8 cellular contexts compared by ENCODE assay signal in the genomic region with DNA sequence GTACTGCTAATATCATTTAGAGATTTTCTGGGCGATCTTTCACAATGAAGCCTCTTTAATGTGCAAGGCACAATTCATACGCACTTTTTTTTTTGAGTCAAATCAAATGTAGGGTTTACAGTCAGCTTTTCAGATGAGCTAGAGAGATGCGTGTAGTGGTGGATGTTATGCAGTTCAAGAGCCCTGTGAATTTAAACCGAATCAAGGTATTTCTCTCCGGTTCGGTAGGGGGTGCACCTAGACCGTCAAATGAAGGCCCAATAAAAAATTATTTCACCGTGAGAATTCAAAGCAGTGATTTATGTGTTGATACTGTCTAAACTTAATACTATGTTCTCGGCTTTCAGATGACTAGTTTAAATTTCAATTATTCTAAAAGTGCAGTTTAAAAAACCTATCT.
A peak's percentile ranks its signal among the peaks of the same experiment; 100 is the strongest.
DNase-seq lines count a peak whose midpoint lies in the region; ATAC-seq and TF ChIP-seq lines count a peak whose summit lies in the region.

No MANE protein-coding gene starts in this region.

- no peak for TF ChIP-seq POLR2A in erythroblast (IDR thresholded peaks at IDR 0.05; ENCODE audit: low read length)

- H3K4me1 Mint-ChIP-seq in stimulated activated naive B cell treated with anti-CD40 and anti-IgM and Interleukin-4, amounts not matched to agents 10 μg/mL and 1 μg/mL and 100 μg/mL, for 72 hours: peaks cover 9 to 15% of the 10 kb centered on the region in 2 donors

- no peaks in the 10 kb centered on the region for H3K9me3 Mint-ChIP-seq in stimulated activated naive B cell treated with anti-CD40 and anti-IgM and Interleukin-4, amounts not matched to agents 10 μg/mL and 1 μg/mL and 100 μg/mL, for 72 hours

- H3K27me3 Mint-ChIP-seq in stimulated activated naive B cell treated with anti-CD40 and anti-IgM and Interleukin-4, amounts not matched to agents 10 μg/mL and 1 μg/mL and 100 μg/mL, for 72 hours: peaks cover 61 to 66% of the 10 kb centered on the region in 2 donors

- H3K27ac Mint-ChIP-seq in stimulated activated naive B cell treated with anti-CD40 and anti-IgM and Interleukin-4, amounts not matched to agents 10 μg/mL and 1 μg/mL and 100 μg/mL, for 72 hours: no peak overlapping the region

- no peaks in the 10 kb centered on the region for H3K36me3 Mint-ChIP-seq in stimulated activated naive B cell treated with anti-CD40 and anti-IgM and Interleukin-4, amounts not matched to agents 10 μg/mL and 1 μg/mL and 100 μg/mL, for 72 hours

- ATAC-seq in stimulated activated naive B cell treated with anti-CD40 and anti-IgM and Interleukin-4, amounts not matched to agents 10 μg/mL and 1 μg/mL and 100 μg/mL, for 72 hours (replicated peaks): peak; percentile 53 to 59
- no peak for ATAC-seq in HG02981 (IDR thresholded peaks at IDR 0.05; ENCODE audit: unreplicated experiment)

- H3K4me3 Mint-ChIP-seq in stimulated activated naive B cell treated with anti-CD40 and anti-IgM and Interleukin-4, amounts not matched to agents 10 μg/mL and 1 μg/mL and 100 μg/mL, for 72 hours: no peak overlapping the region

- DNase-seq in stimulated activated CD4-positive, alpha-beta T cell treated with anti-CD3 and anti-CD28 coated beads, Interleukin-15, amount 100 ng/mL, for 24 hours: peak; percentile 6
- DNase-seq in stimulated activated CD4-positive, alpha-beta T cell treated with anti-CD3 and anti-CD28 coated beads, Interleukin-4, amount 100 ng/mL, for 4 hours: no peak
- peak; percentile 82 for DNase-seq in NCI-H2227 (lab: John Stamatoyannopoulos, UW; ENCODE audit: unreplicated experiment)
- peak; percentile 21 to 35 for DNase-seq in erythroblast (lab: John Stamatoyannopoulos, UW)
- no peak for DNase-seq in stimulated activated naive B cell treated with anti-CD40 and anti-IgM and Interleukin-4, amounts not matched to agents 10 μg/mL and 1 μg/mL and 100 μg/mL, for 72 hours
- DNase-seq in NCI-H187 treated with DMSO at 0.1 percent for 48 hours (lab: John Stamatoyannopoulos, UW): no peak
- no peak for DNase-seq in AML-193 (lab: John Stamatoyannopoulos, UW)

Comparison
In these comparisons a context has a peak if more than half of its experiments do, and no peak if none do; other contexts are left out.
1. DNase-seq: peak in stimulated activated CD4-positive, alpha-beta T cell treated with anti-CD3 and anti-CD28 coated beads, Interleukin-15, amount 100 ng/mL, for 24 hours (single experiment), NCI-H2227 (single experiment) and erythroblast (2 of 2); none in stimulated activated CD4-positive, alpha-beta T cell treated with anti-CD3 and anti-CD28 coated beads, Interleukin-4, amount 100 ng/mL, for 4 hours (0 of 2), stimulated activated naive B cell treated with anti-CD40 and anti-IgM and Interleukin-4, amounts not matched to agents 10 μg/mL and 1 μg/mL and 100 μg/mL, for 72 hours (single experiment), NCI-H187 treated with DMSO at 0.1 percent for 48 hours (single experiment) and AML-193 (0 of 2).